ENCODE assay signal across 10 cellular contexts in genomic region chr6:137637161-137637560, GRCh38.
A peak's percentile ranks its signal among the peaks of the same experiment; 100 is the strongest.
DNase-seq lines count a peak whose midpoint lies in the region; ATAC-seq and TF ChIP-seq lines count a peak whose summit lies in the region.
"Had no signal": no experiment of that assay in that cellular context is flagged by ENCODE, and none has a peak within 500 bp of the region (broad histone marks: within the 10 kb centered on the region; RNA-seq: fewer than 3 reads in every experiment).

No MANE protein-coding gene starts in this region.

- no peaks in the 10 kb centered on the region for H3K36me3 Mint-ChIP-seq in activated CD4-positive, alpha-beta T cell treated with anti-CD3 and anti-CD28 coated beads for 36 hours (ENCODE audit: low read depth)

- no peaks in the 10 kb centered on the region for H3K27me3 Mint-ChIP-seq in activated CD4-positive, alpha-beta T cell treated with anti-CD3 and anti-CD28 coated beads for 36 hours

- CTCF ChIA-PET in BJ (lab: Yijun Ruan, JAX) = interaction anchor here (0.8 to 1.0 kb wide), 2 partner anchors 323 to 542 kb away, joined by 4 read pairs; no protein-coding TSS in a partner anchor
- CTCF ChIA-PET in activated CD4-positive, alpha-beta T cell treated with anti-CD3 and anti-CD28 coated beads for 36 hours (lab: Charles Lee) = interaction anchor here (0.6 kb wide), 1 partner anchor 25 kb away, joined by 3 read pairs; no protein-coding TSS in a partner anchor

- DNase-seq in BJ (ENCODE audit: low read depth) (peak; percentile 95), HuH-7 (ENCODE audit: low spot score) (peak; percentile 14), adipocyte (ENCODE audit: low read depth) (peak; percentile 98), left kidney (ENCODE audit: low read depth, low spot score) (peak; percentile 48), COR-L47 (lab: John Stamatoyannopoulos, UW) (no peak)
- DNase-seq in activated CD4-positive, alpha-beta T cell treated with anti-CD3 and anti-CD28 coated beads for 36 hours = no peak
- DNase-seq: activated naive CD4-positive, alpha-beta T cell; stimulated activated CD4-positive, alpha-beta T cell treated with anti-CD3 and anti-CD28 coated beads, Interleukin-4, amount 100 ng/mL, for 1 hour had no signal

- H3K4me3 Mint-ChIP-seq in activated CD4-positive, alpha-beta T cell treated with anti-CD3 and anti-CD28 coated beads for 36 hours = no peak overlapping the region

- TF ChIP-seq CTCF in BJ (IDR thresholded peaks at IDR 0.05; ENCODE audit: insufficient read depth, low read depth, low read length) = no peak

- peaks cover 13% of the 10 kb centered on the region for H3K4me1 Mint-ChIP-seq in activated CD4-positive, alpha-beta T cell treated with anti-CD3 and anti-CD28 coated beads for 36 hours

- POLR2A ChIA-PET in BJ (lab: Charles Lee) = interaction anchor here (0.6 kb wide), 1 partner anchor 352 kb away, joined by 3 read pairs; no protein-coding TSS in a partner anchor
- POLR2A ChIA-PET in activated CD4-positive, alpha-beta T cell treated with anti-CD3 and anti-CD28 coated beads for 36 hours (lab: Charles Lee) = interaction anchor here (0.7 kb wide), 1 partner anchor 567 kb away, joined by 3 read pairs; no protein-coding TSS in a partner anchor

- H3K9me3 Mint-ChIP-seq in activated CD4-positive, alpha-beta T cell treated with anti-CD3 and anti-CD28 coated beads for 36 hours (ENCODE audit: low read depth) = no peaks in the 10 kb centered on the region

- no peak overlapping the region for H3K4me3 ChIP-seq in BJ (ENCODE audit: low read depth, low read length)
- peak overlapping the region; percentile 59 for H3K4me3 ChIP-seq in adipocyte (ENCODE audit: low read length)

- intact Hi-C loops in activated CD4-positive, alpha-beta T cell treated with anti-CD3 and anti-CD28 coated beads for 36 hours (cut with DNase I, micrococcal nuclease) = no loop called here

- H3K4me1 ChIP-seq in adipocyte (ENCODE audit: control insufficient read depth, insufficient read depth, low read length) = peaks cover 11% of the 10 kb centered on the region

- H3K27ac Mint-ChIP-seq in activated CD4-positive, alpha-beta T cell treated with anti-CD3 and anti-CD28 coated beads for 36 hours = no peak overlapping the region

- ATAC-seq in activated CD4-positive, alpha-beta T cell treated with anti-CD3 and anti-CD28 coated beads for 36 hours = no peak
- ATAC-seq in HG02938 (IDR thresholded peaks at IDR 0.05; ENCODE audit: unreplicated experiment) (no peak), HG02981 (IDR thresholded peaks at IDR 0.05; ENCODE audit: unreplicated experiment) (no peak)

- H3K9me3 ChIP-seq in adipocyte (ENCODE audit: control insufficient read depth, low read length) = no peaks in the 10 kb centered on the region

- H3K27me3 ChIP-seq in BJ (ENCODE audit: control insufficient read depth, insufficient read depth, low read length) (no peaks in the 10 kb centered on the region), adipocyte (replicated peaks; ENCODE audit: control insufficient read depth, insufficient read depth, low read length) (no peaks in the 10 kb centered on the region)

- H3K9ac ChIP-seq in adipocyte (ENCODE audit: low read length) = peak overlapping the region; percentile 17

- no peaks in the 10 kb centered on the region for H3K36me3 ChIP-seq in BJ (ENCODE audit: control insufficient read depth, insufficient read depth, low read length)
- no peaks in the 10 kb centered on the region for H3K36me3 ChIP-seq in adipocyte (ENCODE audit: control insufficient read depth, insufficient read depth, low read length, severe bottlenecking)

Comparison
In these comparisons a context has a peak if more than half of its experiments do, and no peak if none do; other contexts are left out.
1. DNase-seq: peak in BJ (single experiment), HuH-7 (single experiment), adipocyte (single experiment) and left kidney (single experiment); none in activated CD4-positive, alpha-beta T cell treated with anti-CD3 and anti-CD28 coated beads for 36 hours (single experiment) and COR-L47 (single experiment).